20 cellular contexts compared by ENCODE assay signal in the genomic region with DNA sequence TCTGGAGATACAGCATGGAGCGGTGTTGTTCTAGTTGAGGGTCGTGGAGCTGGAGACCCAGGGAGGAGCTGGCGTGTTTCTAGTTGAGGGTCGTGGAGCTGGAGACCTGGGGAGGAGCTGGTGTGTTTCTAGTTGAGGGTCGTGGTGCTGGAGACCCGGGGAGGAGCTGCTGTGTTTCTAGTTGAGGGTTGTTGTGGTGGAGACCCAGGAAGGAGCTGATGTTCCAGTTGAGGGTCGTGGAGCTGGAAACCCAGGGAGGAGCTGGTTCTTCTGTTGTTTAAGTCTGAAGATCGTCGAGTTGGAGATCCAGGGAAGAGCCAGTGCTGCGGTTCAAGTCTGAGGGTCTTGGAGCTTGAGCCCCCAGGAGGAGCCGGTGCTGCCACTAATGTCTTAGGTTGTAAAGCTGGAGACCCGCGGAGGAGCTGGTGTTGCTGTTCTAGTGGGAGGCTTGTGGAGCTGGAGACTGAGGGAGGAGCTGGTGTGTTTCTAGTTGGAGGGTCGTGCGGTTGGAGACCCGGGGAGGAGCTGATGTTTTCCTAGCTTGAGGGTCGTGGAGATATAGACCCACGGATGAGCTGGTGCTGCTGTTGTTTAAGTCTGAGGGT.
DNase-seq lines count a peak whose midpoint lies in the region; ATAC-seq, FAIRE-seq and TF ChIP-seq lines count a peak whose summit lies in the region.
"Had no signal": no experiment of that assay in that cellular context is flagged by ENCODE, and none has a peak within 500 bp of the region (broad histone marks: within the 10 kb centered on the region; RNA-seq: fewer than 3 reads in every experiment).

No MANE protein-coding gene starts in this region.

- no peak for DNase-seq in HepG2 (ENCODE audit: low spot score)
- no peak for DNase-seq in right lobe of liver
- peak; percentile 50 for DNase-seq in coronary artery (ENCODE audit: low spot score)
- peak; percentile 60 for DNase-seq in osteocyte (ENCODE audit: extremely low spot score, unreplicated experiment)
- DNase-seq in NCI-H69 (lab: John Stamatoyannopoulos, UW): no peak
- no peak for DNase-seq in NCI-H128 (lab: John Stamatoyannopoulos, UW; ENCODE audit: unreplicated experiment)
- DNase-seq: C1 segment of cervical spinal cord, DND-41, H7, HFFc6, Kasumi-1, MG63, NCI-H1092, NCI-H146, NCI-H2029 treated with DMSO at 0.1 percent for 48 hours, NCI-H2171, NCI-H446, Right ventricle myocardium superior had no signal

- H3K4me2 ChIP-seq in HepG2 (ENCODE audit: low read depth, low read length): peak overlapping the region; percentile 70

- CTCF ChIA-PET in HepG2 (lab: Yijun Ruan, JAX; ENCODE audit: low intra/inter-chr PET ratio, low total read pairs): no interaction called here

- H4K20me1 ChIP-seq in HepG2 (ENCODE audit: insufficient read depth, low read length): no peaks in the 10 kb centered on the region

- H3K9ac ChIP-seq in HepG2 (ENCODE audit: insufficient read depth, low read depth, low read length): no peak overlapping the region

- no peak overlapping the region for H3K4me3 ChIP-seq in HepG2 (replicated peaks in 1 of 3; ENCODE audit: insufficient read depth in 1 of 3, low read depth in 2 of 3, low read length in 3 of 3)
- H3K4me3 ChIP-seq in right lobe of liver: no peak overlapping the region
- H3K4me3 ChIP-seq in coronary artery: no peak overlapping the region
- H3K4me3 ChIP-seq: MG63 had no signal

- H3K9me3 Mint-ChIP-seq in osteocyte (ENCODE audit: unreplicated experiment): no peaks in the 10 kb centered on the region
- no peaks in the 10 kb centered on the region for H3K9me3 Mint-ChIP-seq in activated T-helper 17 cell treated with anti-CD3 and anti-CD28 coated beads, Interleukin-2, amount 50 U/mL, for 72 hours
- H3K9me3 Mint-ChIP-seq: HFFc6 had no signal

- intact Hi-C loops in HepG2 (cut with micrococcal nuclease; ENCODE audit: unreplicated experiment): loop anchor here (5.0 kb wide), 1 partner anchor 67 kb away; no protein-coding TSS in a partner anchor
- intact Hi-C loops in right lobe of liver (cut with DNase I): no loop called here

- no peaks in the 10 kb centered on the region for H3K9me3 ChIP-seq in HepG2 (ENCODE audit: low read length)
- no peaks in the 10 kb centered on the region for H3K9me3 ChIP-seq in right lobe of liver
- H3K9me3 ChIP-seq: MG63 had no signal

- H3K27ac Mint-ChIP-seq in osteocyte (ENCODE audit: unreplicated experiment): no peak overlapping the region
- H3K27ac Mint-ChIP-seq in activated T-helper 17 cell treated with anti-CD3 and anti-CD28 coated beads, Interleukin-2, amount 50 U/mL, for 72 hours: no peak overlapping the region
- H3K27ac Mint-ChIP-seq: HFFc6 had no signal

- in situ Hi-C loops in HepG2 (cut with HindIII; ENCODE audit: extremely low pct_ligation_motif_present, low pct_unique_long_range_greater_than_20kb): no loop called here

- TF ChIP-seq EP300 in HepG2 (IDR thresholded peaks at IDR 0.05; ENCODE audit: low read depth in 2 of 2, low read length in 2 of 2) (no peak), HepG2 (CRISPR knock-in tag; IDR thresholded peaks at IDR 0.05; ENCODE audit: borderline replicate concordance) (no peak)

- H3K4me1 ChIP-seq in HepG2 (ENCODE audit: insufficient read depth, low read length) (peaks cover 55% of the 10 kb centered on the region), right lobe of liver (peaks cover 0 to 2% (median 0%) of the 10 kb centered on the region in 4 donors)

- no peak for TF ChIP-seq POLR2A in HepG2 (IDR thresholded peaks at IDR 0.05; ENCODE audit: insufficient read depth in 1 of 2, low read depth in 2 of 2, low read length in 2 of 2)
- TF ChIP-seq POLR2A in right lobe of liver (IDR thresholded peaks at IDR 0.05): no peak

- no peaks in the 10 kb centered on the region for H3K36me3 Mint-ChIP-seq in osteocyte (ENCODE audit: unreplicated experiment)
- H3K36me3 Mint-ChIP-seq in activated T-helper 17 cell treated with anti-CD3 and anti-CD28 coated beads, Interleukin-2, amount 50 U/mL, for 72 hours (ENCODE audit: low read depth): no peaks in the 10 kb centered on the region

- no peak for FAIRE-seq in HepG2 (lab: Jason Lieb, UNC)
- FAIRE-seq: RCC 7860 had no signal

- no peak for TF ChIP-seq RAD21 in HepG2 (CRISPR knock-in tag; IDR thresholded peaks at IDR 0.05)

- H3K4me1 Mint-ChIP-seq in osteocyte (ENCODE audit: unreplicated experiment): no peaks in the 10 kb centered on the region
- peaks cover 11% of the 10 kb centered on the region for H3K4me1 Mint-ChIP-seq in activated T-helper 17 cell treated with anti-CD3 and anti-CD28 coated beads, Interleukin-2, amount 50 U/mL, for 72 hours

- no peak for ATAC-seq in HepG2
- no peak for ATAC-seq in right lobe of liver
- ATAC-seq in activated T-helper 17 cell treated with anti-CD3 and anti-CD28 coated beads, Interleukin-2, amount 50 U/mL, for 72 hours (replicated peaks): no peak

- H3K27me3 ChIP-seq in HepG2 (ENCODE audit: control insufficient read depth in 1 of 2, insufficient read depth in 2 of 2, low read length in 2 of 2) (peaks cover 2 to 49% of the 10 kb centered on the region in 2 experiments; a peak in 4 of 5 replicates), right lobe of liver (no peaks in the 10 kb centered on the region)
- H3K27me3 ChIP-seq: MG63 had no signal

- no peak overlapping the region for H3K4me3 Mint-ChIP-seq in osteocyte (ENCODE audit: unreplicated experiment)
- no peak overlapping the region for H3K4me3 Mint-ChIP-seq in activated T-helper 17 cell treated with anti-CD3 and anti-CD28 coated beads, Interleukin-2, amount 50 U/mL, for 72 hours
- H3K4me3 Mint-ChIP-seq: HFFc6 had no signal

- H3K27me3 Mint-ChIP-seq in osteocyte (ENCODE audit: unreplicated experiment): peaks cover 42% of the 10 kb centered on the region
- H3K27me3 Mint-ChIP-seq in activated T-helper 17 cell treated with anti-CD3 and anti-CD28 coated beads, Interleukin-2, amount 50 U/mL, for 72 hours: peaks cover 18% of the 10 kb centered on the region

- TF ChIP-seq CTCF in HepG2 (CRISPR knock-in tag; IDR thresholded peaks at IDR 0.05) (no peak), right lobe of liver (IDR thresholded peaks at IDR 0.05) (no peak), coronary artery (IDR thresholded peaks at IDR 0.05) (no peak), osteocyte (IDR thresholded peaks at IDR 0.05) (no peak)

- BruUV-seq in HepG2 (replicated peaks; lab: Mats Ljungman, UMichigan): no TSS peak

- POLR2A ChIA-PET in HepG2 (lab: Yijun Ruan, JAX): interaction anchor here (1.3 kb wide), 1 partner anchor 14 kb away, joined by 4 read pairs; no protein-coding TSS in a partner anchor

- H3K79me2 ChIP-seq in HepG2 (ENCODE audit: insufficient read depth, low read length): no peaks in the 10 kb centered on the region

- 66% methylated on average over 18 of the region's 18 CpGs for WGBS in HepG2 (ENCODE audit: low lambda C conversion rate)
- WGBS in right lobe of liver (ENCODE audit: insufficient coverage, low coverage, low lambda C conversion rate, missing lambda C conversion rate): 68% methylated on average over 14 of the region's 18 CpGs

- H3K36me3 ChIP-seq in HepG2 (replicated peaks in 1 of 2; ENCODE audit: control insufficient read depth in 1 of 2, insufficient read depth in 2 of 2, low read length in 2 of 2) (no peaks in the 10 kb centered on the region), right lobe of liver (no peaks in the 10 kb centered on the region)
- H3K36me3 ChIP-seq: MG63 had no signal

- H2AFZ ChIP-seq in HepG2 (ENCODE audit: low read length): no peak overlapping the region

- H3K27ac ChIP-seq in HepG2 (ENCODE audit: extremely low read length, insufficient read depth, low read length): no peak overlapping the region
- no peak overlapping the region for H3K27ac ChIP-seq in right lobe of liver
- H3K27ac ChIP-seq in coronary artery: no peak overlapping the region

TF ChIP-seq in HepG2, 621 proteins besides CTCF, POLR2A, EP300 and RAD21:
- TF ChIP-seq ZNF496 (CRISPR knock-in tag; IDR thresholded peaks at IDR 0.05; ENCODE audit: insufficient replicate concordance) (no peak), STAT5B (CRISPR knock-in tag; IDR thresholded peaks at IDR 0.05) (no peak), MXD4 (CRISPR knock-in tag; IDR thresholded peaks at IDR 0.05) (no peak), RFX5 (IDR thresholded peaks at IDR 0.05; ENCODE audit: low read depth, low read length) (no peak), ZNF431 (CRISPR knock-in tag; IDR thresholded peaks at IDR 0.05; ENCODE audit: borderline replicate concordance, low read depth) (0 out of 2 replicates have a peak, but pooled peaks have one; percentile 29)
- TF ChIP-seq, protein P1, sequence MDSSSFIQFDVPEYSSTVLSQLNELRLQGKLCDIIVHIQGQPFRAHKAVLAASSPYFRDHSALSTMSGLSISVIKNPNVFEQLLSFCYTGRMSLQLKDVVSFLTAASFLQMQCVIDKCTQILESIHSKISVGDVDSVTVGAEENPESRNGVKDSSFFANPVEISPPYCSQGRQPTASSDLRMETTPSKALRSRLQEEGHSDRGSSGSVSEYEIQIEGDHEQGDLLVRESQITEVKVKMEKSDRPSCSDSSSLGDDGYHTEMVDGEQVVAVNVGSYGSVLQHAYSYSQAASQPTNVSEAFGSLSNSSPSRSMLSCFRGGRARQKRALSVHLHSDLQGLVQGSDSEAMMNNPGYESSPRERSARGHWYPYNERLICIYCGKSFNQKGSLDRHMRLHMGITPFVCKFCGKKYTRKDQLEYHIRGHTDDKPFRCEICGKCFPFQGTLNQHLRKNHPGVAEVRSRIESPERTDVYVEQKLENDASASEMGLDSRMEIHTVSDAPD (CRISPR knock-in tag; IDR thresholded peaks at IDR 0.05): no peak

Comparison
In these comparisons a context has a peak if more than half of its experiments do, and no peak if none do; other contexts are left out.
1. DNase-seq: peak in coronary artery (single experiment) and osteocyte (single experiment); none in HepG2 (single experiment), right lobe of liver (0 of 3), NCI-H69 (single experiment) and NCI-H128 (single experiment).